8 cellular contexts compared by ENCODE assay signal in the genomic region with DNA sequence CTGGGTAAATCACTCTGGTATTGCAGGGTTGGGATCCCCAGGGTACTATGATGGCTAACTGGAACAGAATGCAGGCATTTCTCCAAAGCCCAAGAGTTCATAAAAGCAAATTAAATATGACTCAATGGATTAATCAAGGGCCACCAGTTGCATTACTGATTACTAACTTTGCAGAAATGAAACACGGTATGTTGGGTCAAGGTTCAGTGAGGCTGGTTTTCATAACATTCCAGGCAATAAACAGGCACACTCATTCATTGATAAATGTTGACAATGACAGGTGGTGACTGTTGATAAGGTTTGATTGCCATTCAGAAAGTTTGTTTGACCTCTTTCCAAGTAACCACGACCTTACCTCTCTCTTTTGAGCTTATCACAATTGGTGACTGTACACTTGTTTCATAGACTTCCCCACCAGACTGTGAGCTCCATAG. TPM values are rescaled to one million over a fixed set of nuclear protein-coding genes. Genes with fewer than 3 reads are reported as not detected.
DNase-seq lines count a peak whose midpoint lies in the region; ATAC-seq, FAIRE-seq and TF ChIP-seq lines count a peak whose summit lies in the region.

No MANE protein-coding gene starts in this region.

- intact Hi-C loops in activated B cell treated with CpG ODN at 0.5 μM for 24 hours (cut with micrococcal nuclease) = loop anchor here (1.0 to 5.0 kb wide), 4 partner anchors 12 to 431 kb away; a partner anchor contains a TSS

- peak overlapping the region; percentile 83 for H3K4me3 Mint-ChIP-seq in activated B cell treated with CpG ODN at 0.5 μM for 24 hours

- H3K4me3 ChIP-seq in smooth muscle cell = peak overlapping the region; percentile 97

- H3K4me1 Mint-ChIP-seq in activated B cell treated with CpG ODN at 0.5 μM for 24 hours = peaks cover 33% of the 10 kb centered on the region

- no peaks in the 10 kb centered on the region for H3K27me3 ChIP-seq in smooth muscle cell (ENCODE audit: low read depth)

- ATAC-seq in activated B cell treated with CpG ODN at 0.5 μM for 24 hours (ENCODE audit: low read depth) (peak; percentile 12), GM21737 (IDR thresholded peaks at IDR 0.05; ENCODE audit: unreplicated experiment) (no peak), GM18907 (IDR thresholded peaks at IDR 0.05; ENCODE audit: unreplicated experiment) (no peak), GM18505 (IDR thresholded peaks at IDR 0.05; ENCODE audit: unreplicated experiment) (no peak)

- peak overlapping the region; percentile 88 for H2AFZ ChIP-seq in smooth muscle cell (ENCODE audit: low read depth)

- peak overlapping the region; percentile 99 for H3K4me2 ChIP-seq in smooth muscle cell

- no peaks in the 10 kb centered on the region for H3K9me3 Mint-ChIP-seq in activated B cell treated with CpG ODN at 0.5 μM for 24 hours

- H3K9me3 ChIP-seq in smooth muscle cell (replicated peaks; ENCODE audit: low read depth) = no peaks in the 10 kb centered on the region

- peaks cover 35% of the 10 kb centered on the region for H3K36me3 Mint-ChIP-seq in activated B cell treated with CpG ODN at 0.5 μM for 24 hours (ENCODE audit: low read depth)

- peak overlapping the region; percentile 83 for H3K27ac ChIP-seq in 22Rv1
- H3K27ac ChIP-seq in smooth muscle cell (ENCODE audit: low read depth) = peak overlapping the region; percentile 44

- WGBS in smooth muscle cell (ENCODE audit: low lambda C conversion rate) = 63% methylated on average over 2 of the region's 2 CpGs

- H4K20me1 ChIP-seq in smooth muscle cell (ENCODE audit: low read depth) = peaks cover 30% of the 10 kb centered on the region

- H3K4me1 ChIP-seq in smooth muscle cell (ENCODE audit: low read depth) = peaks cover 11% of the 10 kb centered on the region

- H3K79me2 ChIP-seq in smooth muscle cell (ENCODE audit: low read depth) = peaks cover 40% of the 10 kb centered on the region

- H3K9ac ChIP-seq in smooth muscle cell (ENCODE audit: low read depth) = no peak overlapping the region

- DNase-seq in H54 (ENCODE audit: insufficient read length, low spot score) (peak; percentile 27), activated B cell treated with CpG ODN at 0.5 μM for 24 hours (no peak), hepatic stellate cell (ENCODE audit: low spot score) (peak; percentile 74), smooth muscle cell (lab: John Stamatoyannopoulos, UW; ENCODE audit: unreplicated experiment) (no peak)

- TF ChIP-seq CTCF in 22Rv1 (IDR thresholded peaks at IDR 0.05) (no peak), activated B cell treated with CpG ODN at 0.5 μM for 24 hours (IDR thresholded peaks at IDR 0.05) (no peak), smooth muscle cell (IDR thresholded peaks at IDR 0.05; ENCODE audit: borderline replicate concordance, insufficient read depth, poor library complexity, severe bottlenecking) (no peak)

- no peaks in the 10 kb centered on the region for H3K36me3 ChIP-seq in smooth muscle cell (ENCODE audit: low read depth)

- FAIRE-seq in H54 (lab: Jason Lieb, UNC) = no peak

- CTCF ChIA-PET in activated B cell treated with CpG ODN at 0.5 μM for 24 hours (lab: Charles Lee) = interaction anchor here (1.4 to 1.9 kb wide), 3 partner anchors 11 to 155 kb away, joined by 3 to 5 read pairs (median 4); no protein-coding TSS in a partner anchor

- TF ChIP-seq POLR2A in H54 (IDR thresholded peaks at IDR 0.05; ENCODE audit: low read depth, low read length) (no peak), GM18505 (IDR thresholded peaks at IDR 0.05; ENCODE audit: borderline replicate concordance, extremely low read depth, insufficient read depth, insufficient read length) (no peak)

- no peaks in the 10 kb centered on the region for H3F3A ChIP-seq in smooth muscle cell (ENCODE audit: low read depth)

- peak overlapping the region; percentile 97 for H3K27ac Mint-ChIP-seq in activated B cell treated with CpG ODN at 0.5 μM for 24 hours

- H3K27me3 Mint-ChIP-seq in activated B cell treated with CpG ODN at 0.5 μM for 24 hours = no peaks in the 10 kb centered on the region

- POLR2A ChIA-PET in activated B cell treated with CpG ODN at 0.5 μM for 24 hours (lab: Charles Lee) = interaction anchor here (0.6 to 1.5 kb wide), 13 partner anchors 9 to 202 kb away, joined by 3 to 25 read pairs (median 3); a partner anchor contains a TSS

RNA-seq across cellular contexts. Expression of a gene that starts 0.5 kb away (rescaled TPM):
- 82.6 and 87.5 TPM in 2 replicates for total RNA-seq in activated B cell treated with CpG ODN at 0.5 μM for 24 hours
- 53.8 and 70.6 TPM in 2 replicates for total RNA-seq in smooth muscle cell
- polyA plus RNA-seq in smooth muscle cell = 110 and 119 TPM in 2 replicates

RNA-seq across cellular contexts. Expression of a gene that starts 12.0 kb away (rescaled TPM):
- total RNA-seq in activated B cell treated with CpG ODN at 0.5 μM for 24 hours (52.2 and 53.5 TPM in 2 replicates), smooth muscle cell (99.2 and 109 TPM in 2 replicates)
- polyA plus RNA-seq in smooth muscle cell = 132 and 139 TPM in 2 replicates

RNA-seq across cellular contexts. Expression of a gene that starts 23.9 kb away (rescaled TPM):
- not detected in 2 replicates for total RNA-seq in activated B cell treated with CpG ODN at 0.5 μM for 24 hours
- not detected in 2 replicates for total RNA-seq in smooth muscle cell
- polyA plus RNA-seq in smooth muscle cell = not detected in 2 replicates

RNA-seq across cellular contexts. Expression of a gene that starts 53.7 kb away (rescaled TPM):
- total RNA-seq in activated B cell treated with CpG ODN at 0.5 μM for 24 hours (172 and 191 TPM in 2 replicates), smooth muscle cell (0.22 TPM in 1 of 2 replicates, not detected in the other)
- 0.07 and 0.17 TPM in 2 replicates for polyA plus RNA-seq in smooth muscle cell

Comparison
In these comparisons a context has a peak if more than half of its experiments do, and no peak if none do; other contexts are left out.
1. DNase-seq: peak in H54 (single experiment) and hepatic stellate cell (single experiment); none in activated B cell treated with CpG ODN at 0.5 μM for 24 hours (single experiment) and smooth muscle cell (single experiment).